8 cellular contexts compared by ENCODE assay signal in genomic region chr14:50116221-50116956, GRCh38. TPM values are rescaled to one million over a fixed set of nuclear protein-coding genes. Genes with fewer than 3 reads are reported as not detected.
DNase-seq lines count a peak whose midpoint lies in the region; ATAC-seq and TF ChIP-seq lines count a peak whose summit lies in the region.

Gene VCPKMT, minus strand, starts transcription at chr14:50116572. Its CDS starts 20 bp downstream, at chr14:50116552.

- no peaks in the 10 kb centered on the region for H3K9me3 Mint-ChIP-seq in activated naive CD8-positive, alpha-beta T cell treated with anti-CD3 and anti-CD28 coated beads, Interleukin-2, amount 10 ng/mL, durations not matched to agents 7 days and 5 days

- H3K4me1 Mint-ChIP-seq in activated naive CD8-positive, alpha-beta T cell treated with anti-CD3 and anti-CD28 coated beads, Interleukin-2, amount 10 ng/mL, durations not matched to agents 7 days and 5 days: peaks cover 25% of the 10 kb centered on the region

- peak within 1 kb of the TSS; percentile 97 for H3K4me3 Mint-ChIP-seq in activated naive CD8-positive, alpha-beta T cell treated with anti-CD3 and anti-CD28 coated beads, Interleukin-2, amount 10 ng/mL, durations not matched to agents 7 days and 5 days

- H3K4me3 ChIP-seq in GM12875 (ENCODE audit: low read depth, low read length) (peak within 1 kb of the TSS; percentile 81), SU-DHL-6 (ENCODE audit: insufficient read depth, low read length, poor library complexity, severe bottlenecking) (peak within 1 kb of the TSS; percentile 88), ovary (peak within 1 kb of the TSS; percentile 84), thyroid gland (replicated peaks in 1 of 3) (peak within 1 kb of the TSS; percentile 35 to 86 (median 77))

- TF ChIP-seq POLR2A in ovary (IDR thresholded peaks at IDR 0.05) (peak; percentile 87), thyroid gland (IDR thresholded peaks at IDR 0.05) (peak; percentile 52 to 96)

- H3K9me2 ChIP-seq in SU-DHL-6 (replicated peaks; ENCODE audit: insufficient read depth, low read length): no peaks in the 10 kb centered on the region

- POLR2A ChIA-PET in activated naive CD8-positive, alpha-beta T cell treated with anti-CD3 and anti-CD28 coated beads, Interleukin-2, amount 10 ng/mL, durations not matched to agents 7 days and 5 days (lab: Charles Lee): interaction anchor here (0.6 to 3.2 kb wide), 19 partner anchors 9 to 482 kb away, joined by 3 to 29 read pairs (median 5); partner anchors contain the start of genes ARF6, CDKL1, KLHDC2 and NEMF

- intact Hi-C loops in Right ventricle myocardium superior (cut with DNase I) (no loop called here), ovary (cut with DNase I) (no loop called here), thyroid gland (cut with DNase I) (loop anchor here (5.0 kb wide), 1 partner anchor 254 kb away; no protein-coding TSS in a partner anchor)

- H3K79me2 ChIP-seq in SU-DHL-6 (ENCODE audit: insufficient read depth, low read length): peaks cover 45% of the 10 kb centered on the region

- no peaks in the 10 kb centered on the region for H3K27me3 Mint-ChIP-seq in activated naive CD8-positive, alpha-beta T cell treated with anti-CD3 and anti-CD28 coated beads, Interleukin-2, amount 10 ng/mL, durations not matched to agents 7 days and 5 days

- peak within 1 kb of the TSS; percentile 86 for H3K27ac ChIP-seq in SU-DHL-6 (ENCODE audit: low read depth, low read length)
- peak within 1 kb of the TSS; percentile 72 to 78 for H3K27ac ChIP-seq in ovary
- peak within 1 kb of the TSS; percentile 63 to 85 (median 82) for H3K27ac ChIP-seq in thyroid gland

- peaks cover 10% of the 10 kb centered on the region for H3K36me3 Mint-ChIP-seq in activated naive CD8-positive, alpha-beta T cell treated with anti-CD3 and anti-CD28 coated beads, Interleukin-2, amount 10 ng/mL, durations not matched to agents 7 days and 5 days

- no peak for TF ChIP-seq EP300 in ovary (IDR thresholded peaks at IDR 0.05)

- H3K4me1 ChIP-seq in ovary (ENCODE audit: insufficient read depth) (no peaks in the 10 kb centered on the region), thyroid gland (peaks cover 5 to 19% of the 10 kb centered on the region in 2 donors)

- no peak for TF ChIP-seq CTCF in GM12875 (IDR thresholded peaks at IDR 0.05; ENCODE audit: borderline replicate concordance, insufficient read depth, low read depth, low read length)
- no peak for TF ChIP-seq CTCF in SU-DHL-6 (IDR thresholded peaks at IDR 0.05; ENCODE audit: insufficient read depth, low read length, poor library complexity, severe bottlenecking)
- TF ChIP-seq CTCF in ovary (IDR thresholded peaks at IDR 0.05): peak in 1 of 3 donors; percentile 17
- no peak for TF ChIP-seq CTCF in thyroid gland (IDR thresholded peaks at IDR 0.05)

- peak within 1 kb of the TSS; percentile 99 for H3K27ac Mint-ChIP-seq in activated naive CD8-positive, alpha-beta T cell treated with anti-CD3 and anti-CD28 coated beads, Interleukin-2, amount 10 ng/mL, durations not matched to agents 7 days and 5 days

- H3F3A ChIP-seq in SU-DHL-6 (ENCODE audit: insufficient read depth): peaks cover 51% of the 10 kb centered on the region

- H4K20me1 ChIP-seq in SU-DHL-6 (ENCODE audit: low read depth, low read length): no peaks in the 10 kb centered on the region

- DNase-seq in NCI-H1417 (lab: John Stamatoyannopoulos, UW) (peak; percentile 98 to 99 (median 98)), Right ventricle myocardium superior (peak; percentile 98), ovary (peak; percentile 91 to 96 (median 94)), thyroid gland (peak; percentile 95 to 96)
- DNase-seq in activated naive CD8-positive, alpha-beta T cell treated with anti-CD3 and anti-CD28 coated beads, Interleukin-2, amount 10 ng/mL, durations not matched to agents 7 days and 5 days: peak; percentile 99

- peak within 1 kb of the TSS; percentile 35 for H2AFZ ChIP-seq in SU-DHL-6 (ENCODE audit: low read depth, low read length, severe bottlenecking)

- peak within 1 kb of the TSS; percentile 71 for H3K9ac ChIP-seq in SU-DHL-6 (ENCODE audit: low read length)

- peak within 1 kb of the TSS; percentile 94 for H3K4me2 ChIP-seq in SU-DHL-6 (ENCODE audit: low read depth, low read length, poor library complexity, severe bottlenecking)

- ATAC-seq in HG02763 (IDR thresholded peaks at IDR 0.05; ENCODE audit: unreplicated experiment) (peak; percentile 97), Right ventricle myocardium superior (ENCODE audit: poor library complexity) (peak; percentile 100)
- ATAC-seq in activated naive CD8-positive, alpha-beta T cell treated with anti-CD3 and anti-CD28 coated beads, Interleukin-2, amount 10 ng/mL, durations not matched to agents 7 days and 5 days (ENCODE audit: low read depth): peak; percentile 98

- peaks cover 24% of the 10 kb centered on the region for H3K36me3 ChIP-seq in SU-DHL-6 (ENCODE audit: low read length)
- no peaks in the 10 kb centered on the region for H3K36me3 ChIP-seq in ovary
- peaks cover 8 to 23% of the 10 kb centered on the region in 2 donors for H3K36me3 ChIP-seq in thyroid gland

- 0% methylated on average over 60 to 61 of the region's 61 CpGs for WGBS in ovary, 3 donors
- WGBS in thyroid gland, 2 donors: 0 to 1% methylated on average over 26 to 41 of the region's 61 CpGs

- H3K27me3 ChIP-seq in SU-DHL-6 (ENCODE audit: low read length) (no peaks in the 10 kb centered on the region), ovary (no peaks in the 10 kb centered on the region), thyroid gland (no peaks in the 10 kb centered on the region)

- H3K9me3 ChIP-seq in SU-DHL-6 (ENCODE audit: insufficient read depth, low read length) (no peaks in the 10 kb centered on the region), ovary (no peaks in the 10 kb centered on the region), thyroid gland (no peaks in the 10 kb centered on the region)

RNA-seq across cellular contexts. Expression of gene VCPKMT, which starts in this region (rescaled TPM):
- 10 to 100 TPM; 12.9 to 14.9 TPM for total RNA-seq in activated naive CD8-positive, alpha-beta T cell treated with anti-CD3 and anti-CD28 coated beads, Interleukin-2, amount 10 ng/mL, durations not matched to agents 7 days and 5 days
- total RNA-seq in Right ventricle myocardium superior (2.5 TPM), ovary (1 to 10 TPM; 5.1 to 7.8 (median 6.4) TPM), thyroid gland (10 to 100 TPM in 3 of 4 donors, 1 to 10 TPM in 1; 4.5 to 16.0 (median 12.3) TPM)
- 1 to 10 TPM; 5.8 TPM for polyA plus RNA-seq in ovary

Comparison
In these comparisons a context has a peak if more than half of its experiments do, and no peak if none do; other contexts are left out.
1. Peak in every context shown above with its lines: DNase-seq, ATAC-seq, H3K4me3 ChIP-seq and H3K27ac ChIP-seq.